In the genomic region with DNA sequence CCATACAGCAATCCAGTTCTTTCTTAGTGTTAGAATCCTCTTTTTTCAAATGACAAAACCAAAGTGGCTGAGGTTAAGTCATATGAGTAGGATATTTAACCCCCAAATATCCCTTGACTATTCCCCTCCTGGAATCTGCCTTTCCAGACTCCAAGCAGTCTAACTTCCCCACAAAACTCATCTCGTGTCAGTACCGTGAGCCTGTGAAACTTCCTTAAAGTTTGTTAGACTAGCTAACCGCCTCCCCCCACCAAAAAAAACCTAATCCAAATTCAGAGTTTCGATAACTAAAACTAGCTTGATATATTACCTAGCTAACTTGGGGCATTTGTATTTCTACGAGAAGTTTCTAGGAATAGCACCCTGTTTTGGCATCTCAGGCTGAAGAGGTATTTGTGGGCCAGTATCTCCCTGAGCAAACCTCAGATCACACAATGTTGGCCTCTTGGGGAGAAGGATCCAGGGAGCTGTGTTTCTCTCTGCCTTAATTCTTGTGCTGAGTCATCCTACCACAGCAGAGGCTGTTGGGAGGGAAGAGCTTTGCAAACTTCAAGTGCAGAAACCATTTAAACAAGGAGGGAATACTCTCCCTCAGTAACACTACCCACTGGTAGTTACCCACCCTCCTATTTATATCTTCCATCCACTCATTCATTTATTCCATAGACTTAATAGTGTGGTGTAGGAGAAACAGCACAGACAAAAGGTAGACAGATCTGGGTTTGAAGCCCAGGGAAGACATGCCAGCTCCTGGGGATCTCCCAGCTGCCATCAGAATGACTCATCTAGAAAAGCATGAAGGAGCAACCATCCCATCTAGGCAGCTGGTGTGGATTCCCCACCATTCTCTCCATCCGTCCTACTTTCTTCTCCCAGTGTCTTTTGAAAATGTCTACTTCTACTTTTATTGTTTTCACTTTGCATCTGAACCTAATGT, we compare ENCODE assay signal across 8 cellular contexts. TPM values are rescaled to one million over a fixed set of nuclear protein-coding genes. Genes with fewer than 3 reads are reported as not detected.
DNase-seq lines count a peak whose midpoint lies in the region; ATAC-seq and TF ChIP-seq lines count a peak whose summit lies in the region.

No MANE protein-coding gene starts in this region.

- no peaks in the 10 kb centered on the region for H3K9me2 ChIP-seq in OCI-LY7 (ENCODE audit: insufficient read depth, low read length)

- no peaks in the 10 kb centered on the region for H3K36me3 ChIP-seq in OCI-LY7 (ENCODE audit: insufficient read depth, low read length)
- no peaks in the 10 kb centered on the region for H3K36me3 ChIP-seq in H7 (replicated peaks; ENCODE audit: control insufficient read depth, insufficient read depth, low read length)

- no peaks in the 10 kb centered on the region for H3K79me2 ChIP-seq in OCI-LY7 (ENCODE audit: insufficient read depth, low read depth, low read length)

- H3K27ac ChIP-seq in foreskin keratinocyte (peak overlapping the region; percentile 30), OCI-LY7 (ENCODE audit: low read depth, low read length, poor library complexity, severe bottlenecking) (no peak overlapping the region)

- H3K4me1 ChIP-seq in foreskin keratinocyte (no peaks in the 10 kb centered on the region), OCI-LY7 (ENCODE audit: insufficient read depth, low read length, poor library complexity, severe bottlenecking) (peaks cover 4% of the 10 kb centered on the region)

- no peaks in the 10 kb centered on the region for H3K9me3 ChIP-seq in OCI-LY7 (ENCODE audit: low read length)

- POLR2A ChIA-PET in OCI-LY7 (lab: Charles Lee): interaction anchor here (0.7 to 1.3 kb wide), 2 partner anchors 10 to 36 kb away, joined by 3 to 4 read pairs; no protein-coding TSS in a partner anchor

- H4K20me1 ChIP-seq in OCI-LY7 (ENCODE audit: insufficient read depth, low read length): no peaks in the 10 kb centered on the region

- no TSS peak for BruUV-seq in OCI-LY7 (replicated peaks; lab: Mats Ljungman, UMichigan)

- no peak overlapping the region for H2AFZ ChIP-seq in OCI-LY7 (ENCODE audit: low read length)

- intact Hi-C loops in OCI-LY7 (cut with micrococcal nuclease; ENCODE audit: unreplicated experiment): no loop called here

- no peak for TF ChIP-seq CTCF in foreskin keratinocyte (conservative IDR thresholded peaks at IDR 0.05)
- no peak for TF ChIP-seq CTCF in OCI-LY7 (conservative IDR thresholded peaks at IDR 0.05; ENCODE audit: low read length)

- ATAC-seq in HG02763 (IDR thresholded peaks at IDR 0.05; ENCODE audit: unreplicated experiment) (peak; percentile 58), foreskin keratinocyte (peak; percentile 97)

- H3K27me3 ChIP-seq in foreskin keratinocyte (no peaks in the 10 kb centered on the region), H7 (ENCODE audit: control insufficient read depth, insufficient read depth, low read length) (no peaks in the 10 kb centered on the region)

- DNase-seq in SIG-M5 treated with dmso at 0.1 percent for 504 hours (lab: John Stamatoyannopoulos, UW; ENCODE audit: unreplicated experiment): peak; percentile 69
- no peak for DNase-seq in SIG-M5 (lab: John Stamatoyannopoulos, UW)
- peak; percentile 92 for DNase-seq in OCI-M1 (lab: John Stamatoyannopoulos, UW)
- DNase-seq in foreskin keratinocyte: peak; percentile 72 to 92
- DNase-seq in OCI-LY7 (ENCODE audit: low spot score): no peak
- no peak for DNase-seq in H7
- DNase-seq in stimulated activated CD4-positive, alpha-beta T cell treated with anti-CD3 and anti-CD28 coated beads, Interleukin-2, amount 100 ng/mL, for 24 hours: no peak

- no peak overlapping the region for H3K4me2 ChIP-seq in OCI-LY7 (ENCODE audit: low read length)

- H3K4me3 ChIP-seq in OCI-LY7 (ENCODE audit: low read depth, low read length, poor library complexity, severe bottlenecking) (no peak overlapping the region), H7 (ENCODE audit: insufficient read depth, low read depth, low read length) (no peak overlapping the region)

- CTCF ChIA-PET in OCI-LY7 (lab: Charles Lee; ENCODE audit: unreplicated experiment): no interaction called here

RNA-seq across cellular contexts. Expression of a gene that starts 39.3 kb away (rescaled TPM):
- not detected in 2 replicates for total RNA-seq in foreskin keratinocyte
- polyA plus RNA-seq in foreskin keratinocyte: not detected in 2 replicates
- not detected in 2 replicates for total RNA-seq in OCI-LY7 (2014; rRNA removed; shearing (Covaris generic))
- total RNA-seq in OCI-LY7 (2022): 0.11 and 0.41 TPM in 2 replicates
- not detected in 2 replicates for total RNA-seq in H7 (2014; rRNA removed; shearing (Covaris generic))

Comparison
In these comparisons a context has a peak if more than half of its experiments do, and no peak if none do; other contexts are left out.
1. DNase-seq: peak in SIG-M5 treated with dmso at 0.1 percent for 504 hours (single experiment), OCI-M1 (single experiment) and foreskin keratinocyte (2 of 2); none in SIG-M5 (single experiment), OCI-LY7 (single experiment), H7 (single experiment) and stimulated activated CD4-positive, alpha-beta T cell treated with anti-CD3 and anti-CD28 coated beads, Interleukin-2, amount 100 ng/mL, for 24 hours (0 of 2).